In genomic region chr10:6270951-6271350, GRCh38 we compare ENCODE assay signal across 14 cellular contexts.
A peak's percentile ranks its signal among the peaks of the same experiment; 100 is the strongest.
DNase-seq lines count a peak whose midpoint lies in the region; ATAC-seq lines count a peak whose summit lies in the region.
"Had no signal": no experiment of that assay in that cellular context is flagged by ENCODE, and none has a peak within 500 bp of the region (broad histone marks: within the 10 kb centered on the region; RNA-seq: fewer than 3 reads in every experiment).

No MANE protein-coding gene starts in this region.

- POLR2A ChIA-PET in activated CD4-positive, alpha-beta T cell treated with anti-CD3 and anti-CD28 coated beads, Interleukin-2, amount 10 ng/mL, durations not matched to agents 7 days and 5 days (lab: Charles Lee): no interaction called here

- H3K9me3 Mint-ChIP-seq in activated CD4-positive, alpha-beta T cell treated with anti-CD3 and anti-CD28 coated beads, Interleukin-2, amount 10 ng/mL, durations not matched to agents 7 days and 5 days: no peaks in the 10 kb centered on the region
- H3K9me3 Mint-ChIP-seq in activated T-helper 17 cell treated with anti-CD3 and anti-CD28 coated beads, Interleukin-2, amount 50 U/mL, for 72 hours: no peaks in the 10 kb centered on the region
- no peaks in the 10 kb centered on the region for H3K9me3 Mint-ChIP-seq in stimulated activated effector memory CD8-positive, alpha-beta T cell treated with anti-CD3 and anti-CD28 coated beads, Interleukin-12 subunit alpha, Interleukin-12 subunit beta, amount 100 ng/mL, for 72 hours
- H3K9me3 Mint-ChIP-seq: type B pancreatic cell had no signal

- H3K4me1 Mint-ChIP-seq in activated CD4-positive, alpha-beta T cell treated with anti-CD3 and anti-CD28 coated beads, Interleukin-2, amount 10 ng/mL, durations not matched to agents 7 days and 5 days: peaks cover 80% of the 10 kb centered on the region
- H3K4me1 Mint-ChIP-seq in activated T-helper 17 cell treated with anti-CD3 and anti-CD28 coated beads, Interleukin-2, amount 50 U/mL, for 72 hours: peaks cover 44% of the 10 kb centered on the region
- H3K4me1 Mint-ChIP-seq in stimulated activated effector memory CD8-positive, alpha-beta T cell treated with anti-CD3 and anti-CD28 coated beads, Interleukin-12 subunit alpha, Interleukin-12 subunit beta, amount 100 ng/mL, for 72 hours: peaks cover 70% of the 10 kb centered on the region

- H3K27me3 ChIP-seq in layer of hippocampus (ENCODE audit: control insufficient read depth, insufficient read depth, low read length): no peaks in the 10 kb centered on the region

- ATAC-seq in activated T-helper 17 cell treated with anti-CD3 and anti-CD28 coated beads, Interleukin-2, amount 50 U/mL, for 72 hours (replicated peaks): no peak
- no peak for ATAC-seq in stimulated activated effector memory CD8-positive, alpha-beta T cell treated with anti-CD3 and anti-CD28 coated beads, Interleukin-12 subunit alpha, Interleukin-12 subunit beta, amount 100 ng/mL, for 72 hours
- ATAC-seq in GM18858 (IDR thresholded peaks at IDR 0.05; ENCODE audit: unreplicated experiment) (no peak), HG03097 (IDR thresholded peaks at IDR 0.05; ENCODE audit: low FRiP score, unreplicated experiment) (no peak), GM18867 (IDR thresholded peaks at IDR 0.05; ENCODE audit: unreplicated experiment) (no peak)
- ATAC-seq: right cardiac atrium had no signal

- H3K27ac ChIP-seq in layer of hippocampus (ENCODE audit: low read depth, low read length): peak overlapping the region; percentile 31

- no peaks in the 10 kb centered on the region for H3K27me3 Mint-ChIP-seq in activated CD4-positive, alpha-beta T cell treated with anti-CD3 and anti-CD28 coated beads, Interleukin-2, amount 10 ng/mL, durations not matched to agents 7 days and 5 days
- no peaks in the 10 kb centered on the region for H3K27me3 Mint-ChIP-seq in activated T-helper 17 cell treated with anti-CD3 and anti-CD28 coated beads, Interleukin-2, amount 50 U/mL, for 72 hours

- peak overlapping the region; percentile 30 for H3K4me3 Mint-ChIP-seq in activated CD4-positive, alpha-beta T cell treated with anti-CD3 and anti-CD28 coated beads, Interleukin-2, amount 10 ng/mL, durations not matched to agents 7 days and 5 days
- H3K4me3 Mint-ChIP-seq in activated T-helper 17 cell treated with anti-CD3 and anti-CD28 coated beads, Interleukin-2, amount 50 U/mL, for 72 hours: peak overlapping the region; percentile 84
- H3K4me3 Mint-ChIP-seq in stimulated activated effector memory CD8-positive, alpha-beta T cell treated with anti-CD3 and anti-CD28 coated beads, Interleukin-12 subunit alpha, Interleukin-12 subunit beta, amount 100 ng/mL, for 72 hours: peak overlapping the region; percentile 55
- H3K4me3 Mint-ChIP-seq: type B pancreatic cell had no signal

- peak overlapping the region; percentile 95 for H3K27ac Mint-ChIP-seq in activated CD4-positive, alpha-beta T cell treated with anti-CD3 and anti-CD28 coated beads, Interleukin-2, amount 10 ng/mL, durations not matched to agents 7 days and 5 days
- peak overlapping the region; percentile 98 for H3K27ac Mint-ChIP-seq in activated T-helper 17 cell treated with anti-CD3 and anti-CD28 coated beads, Interleukin-2, amount 50 U/mL, for 72 hours
- peak overlapping the region; percentile 89 for H3K27ac Mint-ChIP-seq in stimulated activated effector memory CD8-positive, alpha-beta T cell treated with anti-CD3 and anti-CD28 coated beads, Interleukin-12 subunit alpha, Interleukin-12 subunit beta, amount 100 ng/mL, for 72 hours
- H3K27ac Mint-ChIP-seq: type B pancreatic cell had no signal

- CTCF ChIA-PET in activated CD4-positive, alpha-beta T cell treated with anti-CD3 and anti-CD28 coated beads, Interleukin-2, amount 10 ng/mL, durations not matched to agents 7 days and 5 days (lab: Charles Lee): interaction anchor here (2.0 to 4.6 kb wide), 2 partner anchors 69 to 131 kb away, joined by 12 to 13 read pairs; partner anchors contain the start of gene PFKFB3

- DNase-seq in activated CD4-positive, alpha-beta T cell treated with anti-CD3 and anti-CD28 coated beads, Interleukin-2, amount 10 ng/mL, durations not matched to agents 7 days and 5 days: no peak
- no peak for DNase-seq in activated CD4-positive, alpha-beta T cell treated with anti-CD3 and anti-CD28 coated beads for 4 hours
- no peak for DNase-seq in stimulated activated effector memory CD8-positive, alpha-beta T cell treated with anti-CD3 and anti-CD28 coated beads, Interleukin-12 subunit alpha, Interleukin-12 subunit beta, amount 100 ng/mL, for 72 hours (ENCODE audit: low spot score in 2 of 2)
- DNase-seq: foreskin melanocyte, NCI-H1105, NCI-H446 treated with DMSO at 0.1 percent for 48 hours, right cardiac atrium, SW 1271 had no signal

- H3K36me3 Mint-ChIP-seq in activated CD4-positive, alpha-beta T cell treated with anti-CD3 and anti-CD28 coated beads, Interleukin-2, amount 10 ng/mL, durations not matched to agents 7 days and 5 days (ENCODE audit: low read depth): peaks cover 23% of the 10 kb centered on the region
- H3K36me3 Mint-ChIP-seq in activated T-helper 17 cell treated with anti-CD3 and anti-CD28 coated beads, Interleukin-2, amount 50 U/mL, for 72 hours (ENCODE audit: low read depth): peaks cover 43% of the 10 kb centered on the region
- H3K36me3 Mint-ChIP-seq in stimulated activated effector memory CD8-positive, alpha-beta T cell treated with anti-CD3 and anti-CD28 coated beads, Interleukin-12 subunit alpha, Interleukin-12 subunit beta, amount 100 ng/mL, for 72 hours: peaks cover 19% of the 10 kb centered on the region
- H3K36me3 Mint-ChIP-seq: type B pancreatic cell had no signal

Comparison
In these comparisons a context has a peak if more than half of its experiments do, and no peak if none do; other contexts are left out.
1. H3K4me3 Mint-ChIP-seq: peak in every context shown above with its lines; median percentile 84 in activated T-helper 17 cell treated with anti-CD3 and anti-CD28 coated beads, Interleukin-2, amount 50 U/mL, for 72 hours; 55 in stimulated activated effector memory CD8-positive, alpha-beta T cell treated with anti-CD3 and anti-CD28 coated beads, Interleukin-12 subunit alpha, Interleukin-12 subunit beta, amount 100 ng/mL, for 72 hours; 30 in activated CD4-positive, alpha-beta T cell treated with anti-CD3 and anti-CD28 coated beads, Interleukin-2, amount 10 ng/mL, durations not matched to agents 7 days and 5 days.